14 cellular contexts compared by ENCODE assay signal in genomic region chr4:76673361-76673760, GRCh38.
DNase-seq lines count a peak whose midpoint lies in the region; ATAC-seq and TF ChIP-seq lines count a peak whose summit lies in the region.
"Had no signal": no experiment of that assay in that cellular context is flagged by ENCODE, and none has a peak within 500 bp of the region (broad histone marks: within the 10 kb centered on the region; RNA-seq: fewer than 3 reads in every experiment).

No MANE protein-coding gene starts in this region.

- no peaks in the 10 kb centered on the region for H3K79me2 ChIP-seq in ACC112 (ENCODE audit: control insufficient read depth, insufficient read depth, low read length, unreplicated experiment)

- peaks cover 12% of the 10 kb centered on the region for H3K27me3 Mint-ChIP-seq in CD8-positive, alpha-beta T cell (ENCODE audit: low read depth)

- POLR2A ChIA-PET in CD8-positive, alpha-beta T cell (lab: Charles Lee) = no interaction called here

- ATAC-seq in CD8-positive, alpha-beta T cell = no peak
- ATAC-seq in HG02642 (IDR thresholded peaks at IDR 0.05; ENCODE audit: poor library complexity, unreplicated experiment) = no peak

- no peak overlapping the region for H3K27ac ChIP-seq in ACC112 (ENCODE audit: low read depth, low read length)
- H3K27ac ChIP-seq in CD8-positive, alpha-beta T cell (ENCODE audit: low read depth, low read length) = no peak overlapping the region

- H3K9me3 ChIP-seq in CD8-positive, alpha-beta T cell (ENCODE audit: low read length) = no peaks in the 10 kb centered on the region
- H3K9me3 ChIP-seq: Caco-2 had no signal

- H3K27ac Mint-ChIP-seq in CD8-positive, alpha-beta T cell = no peak overlapping the region
- H3K27ac Mint-ChIP-seq: CD8-positive, alpha-beta memory T cell; IgD-negative memory B cell had no signal

- no peaks in the 10 kb centered on the region for H3K36me3 ChIP-seq in ACC112 (ENCODE audit: insufficient read depth, low read length)
- no peaks in the 10 kb centered on the region for H3K36me3 ChIP-seq in CD8-positive, alpha-beta T cell (ENCODE audit: insufficient read depth, low read length)

- no peak overlapping the region for H3K4me3 Mint-ChIP-seq in CD8-positive, alpha-beta T cell
- H3K4me3 Mint-ChIP-seq: CD14-positive monocyte; CD8-positive, alpha-beta memory T cell; IgD-negative memory B cell had no signal

- no peaks in the 10 kb centered on the region for H3K4me1 Mint-ChIP-seq in CD8-positive, alpha-beta T cell (ENCODE audit: low read depth)
- H3K4me1 Mint-ChIP-seq: CD14-positive monocyte; CD8-positive, alpha-beta memory T cell; IgD-negative memory B cell had no signal

- H3K4me3 ChIP-seq in ACC112 (ENCODE audit: low read depth, low read length) (no peak overlapping the region), cardiac fibroblast (replicated peaks in 1 of 2; ENCODE audit: low read depth in 2 of 2, low read length in 2 of 2) (no peak overlapping the region), fibroblast of pulmonary artery (replicated peaks; ENCODE audit: low read depth, low read length) (no peak overlapping the region)
- no peak overlapping the region for H3K4me3 ChIP-seq in CD8-positive, alpha-beta T cell (ENCODE audit: low read depth, low read length)

- intact Hi-C loops in CD8-positive, alpha-beta T cell (cut with DNase I, micrococcal nuclease) = no loop called here

- H3K4me1 ChIP-seq in ACC112 (ENCODE audit: control insufficient read depth, insufficient read depth, low read length, unreplicated experiment) = no peaks in the 10 kb centered on the region
- H3K4me1 ChIP-seq in CD8-positive, alpha-beta T cell (ENCODE audit: insufficient read depth, low read length) = no peaks in the 10 kb centered on the region

- H3K27me3 ChIP-seq in ACC112 (ENCODE audit: insufficient read depth, low read length) = no peaks in the 10 kb centered on the region
- H3K27me3 ChIP-seq in CD8-positive, alpha-beta T cell (ENCODE audit: insufficient read depth, low read length) = no peaks in the 10 kb centered on the region

- no peaks in the 10 kb centered on the region for H3K36me3 Mint-ChIP-seq in CD8-positive, alpha-beta T cell
- H3K36me3 Mint-ChIP-seq: CD14-positive monocyte; CD8-positive, alpha-beta memory T cell; IgD-negative memory B cell had no signal

- H2AFZ ChIP-seq in ACC112 (ENCODE audit: low read length, unreplicated experiment) = peak overlapping the region; percentile 42

- DNase-seq in GM03348 (ENCODE audit: low spot score) (peak; percentile 74), cardiac fibroblast (ENCODE audit: low read depth in 2 of 2) (peak; percentile 32 to 57), fibroblast of pulmonary artery (ENCODE audit: low read depth) (peak; percentile 45)
- no peak for DNase-seq in CD8-positive, alpha-beta T cell
- DNase-seq in activated CD4-positive, alpha-beta T cell treated with anti-CD3 and anti-CD28 coated beads for 4 hours = no peak
- DNase-seq: Caco-2; CD8-positive, alpha-beta memory T cell; DND-41; GDM1; H7 had no signal

- no peaks in the 10 kb centered on the region for H3K9me3 Mint-ChIP-seq in CD8-positive, alpha-beta T cell
- H3K9me3 Mint-ChIP-seq: CD8-positive, alpha-beta memory T cell; IgD-negative memory B cell had no signal

- CTCF ChIA-PET in CD8-positive, alpha-beta T cell (lab: Charles Lee) = no interaction called here

- no peak for TF ChIP-seq CTCF in cardiac fibroblast (IDR thresholded peaks at IDR 0.05; ENCODE audit: low read depth, low read length)
- TF ChIP-seq CTCF in fibroblast of pulmonary artery (IDR thresholded peaks at IDR 0.05; ENCODE audit: low read length, missing control alignments) = no peak
- TF ChIP-seq CTCF in CD8-positive, alpha-beta T cell (IDR thresholded peaks at IDR 0.05) = no peak

Comparison
In these comparisons a context has a peak if more than half of its experiments do, and no peak if none do; other contexts are left out.
1. DNase-seq: peak in GM03348 (single experiment), cardiac fibroblast (2 of 2) and fibroblast of pulmonary artery (single experiment); none in CD8-positive, alpha-beta T cell (0 of 7) and activated CD4-positive, alpha-beta T cell treated with anti-CD3 and anti-CD28 coated beads for 4 hours (0 of 2).